11 cellular contexts compared by ENCODE assay signal in the genomic region with DNA sequence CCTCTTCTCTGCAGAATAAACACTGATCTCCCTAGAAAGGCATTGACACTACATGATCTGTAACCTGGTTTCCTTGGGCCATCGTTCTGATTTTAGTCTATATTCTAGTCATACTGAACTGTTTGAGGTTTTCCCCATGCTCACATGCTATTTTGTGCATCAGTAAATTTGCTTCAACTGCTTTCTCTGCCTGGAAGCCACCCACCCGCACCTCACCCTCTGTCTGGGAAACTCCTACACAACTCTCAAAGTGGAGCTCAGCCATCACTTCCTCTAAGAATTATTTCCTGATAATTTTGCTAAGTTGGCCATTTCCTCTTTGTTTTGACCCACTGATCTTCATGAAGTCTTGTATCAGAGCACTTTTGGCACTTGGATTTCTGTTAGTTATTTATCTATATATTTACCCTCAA. TPM values are rescaled to one million over a fixed set of nuclear protein-coding genes. Genes with fewer than 3 reads are reported as not detected.
A peak's percentile ranks its signal among the peaks of the same experiment; 100 is the strongest.
DNase-seq lines count a peak whose midpoint lies in the region; ATAC-seq and TF ChIP-seq lines count a peak whose summit lies in the region.
"Had no signal": no experiment of that assay in that cellular context is flagged by ENCODE, and none has a peak within 500 bp of the region (broad histone marks: within the 10 kb centered on the region; RNA-seq: fewer than 3 reads in every experiment).

No MANE protein-coding gene starts in this region.

- H3K4me1 ChIP-seq in BLaER1 treated with 17β-estradiol and CSF1 and Interleukin-3, amounts not matched to agents 10 nM and 100 nM, result peaks cover 8 to 54% (median 10%) of the 10 kb centered on the region in 10 experiments
- H3K4me1 ChIP-seq in Panc1 (ENCODE audit: control insufficient read depth, insufficient read depth, low read length), result no peaks in the 10 kb centered on the region

- no peak for DNase-seq in Panc1 (ENCODE audit: low read depth, low spot score)
- no peak for DNase-seq in 8988T
- no peak for DNase-seq in T-helper 17 cell
- DNase-seq in NCI-H1694 treated with DMSO at 0.1 percent for 48 hours (lab: John Stamatoyannopoulos, UW), result no peak
- no peak for DNase-seq in NCI-H526 (lab: John Stamatoyannopoulos, UW)
- DNase-seq: Caco-2, mesendoderm had no signal

- no peaks in the 10 kb centered on the region for H3K36me3 ChIP-seq in BLaER1 treated with 17β-estradiol and CSF1 and Interleukin-3, amounts not matched to agents 10 nM and 100 nM
- no peaks in the 10 kb centered on the region for H3K36me3 ChIP-seq in Panc1 (ENCODE audit: control insufficient read depth, insufficient read depth, low read length)

- peaks cover 8 to 29% (median 17%) of the 10 kb centered on the region in 11 experiments; a peak in 17 of 22 replicates for H3K9me3 ChIP-seq in BLaER1 treated with 17β-estradiol and CSF1 and Interleukin-3, amounts not matched to agents 10 nM and 100 nM (replicated peaks in 1 of 11)
- H3K9me3 ChIP-seq in Panc1 (ENCODE audit: control insufficient read depth, insufficient read depth, low read depth, low read length) (peaks cover 41% of the 10 kb centered on the region; the same call in 1 of the 2 replicates), T-helper 17 cell (ENCODE audit: control insufficient read depth, low read length, poor library complexity, severe bottlenecking) (no peaks in the 10 kb centered on the region)

- in situ Hi-C loops in Panc1 (cut with HindIII; ENCODE audit: low pct_unique_long_range_greater_than_20kb, low sequenced_read_pairs), result no loop called here

- peak overlapping the region in 4 of 11 experiments; percentile 60 to 86 (median 80); a peak in 7 of 22 replicates for H3K27ac ChIP-seq in BLaER1 treated with 17β-estradiol and CSF1 and Interleukin-3, amounts not matched to agents 10 nM and 100 nM
- H3K27ac ChIP-seq in Panc1 (ENCODE audit: low read length), result peak overlapping the region; percentile 2; the same call in 1 of the 2 replicates
- H3K27ac ChIP-seq: epithelial cell of prostate had no signal

- H3K4me1 Mint-ChIP-seq in T-helper 17 cell, result no peaks in the 10 kb centered on the region

- H3K9ac ChIP-seq in BLaER1 treated with 17β-estradiol and CSF1 and Interleukin-3, amounts not matched to agents 10 nM and 100 nM, result peak overlapping the region in 3 of 11 experiments; percentile 33 to 60 (median 49); a peak in 4 of 22 replicates

- no peak overlapping the region for H3K4me3 Mint-ChIP-seq in T-helper 17 cell

- no TSS peak for BruUV-seq in Panc1 (replicated peaks; lab: Mats Ljungman, UMichigan)

- H4K20me1 ChIP-seq in BLaER1 treated with 17β-estradiol and CSF1 and Interleukin-3, amounts not matched to agents 10 nM and 100 nM, result no peaks in the 10 kb centered on the region

- no peaks in the 10 kb centered on the region for H3K27me3 ChIP-seq in BLaER1 treated with 17β-estradiol and CSF1 and Interleukin-3, amounts not matched to agents 10 nM and 100 nM
- no peaks in the 10 kb centered on the region for H3K27me3 ChIP-seq in Panc1 (ENCODE audit: control insufficient read depth, insufficient read depth, low read length)

- H3K27ac Mint-ChIP-seq in T-helper 17 cell, result no peak overlapping the region

- peak; percentile 47 for ATAC-seq in GM19025 (IDR thresholded peaks at IDR 0.05; ENCODE audit: low read depth, unreplicated experiment)
- peak; percentile 78 for ATAC-seq in HG02973 (IDR thresholded peaks at IDR 0.05; ENCODE audit: unreplicated experiment)
- ATAC-seq in Panc1, result no peak
- ATAC-seq in T-helper 17 cell, result no peak

- CTCF ChIA-PET in Panc1 (lab: Charles Lee), result no interaction called here

- peak overlapping the region; percentile 7 to 77 (median 43); a peak in 21 of 22 replicates for H3K4me2 ChIP-seq in BLaER1 treated with 17β-estradiol and CSF1 and Interleukin-3, amounts not matched to agents 10 nM and 100 nM

- POLR2A ChIA-PET in Panc1 (lab: Charles Lee), result no interaction called here

- intact Hi-C loops in Panc1 (cut with micrococcal nuclease; ENCODE audit: unreplicated experiment), result no loop called here

- no peak overlapping the region for H3K4me3 ChIP-seq in BLaER1 treated with 17β-estradiol and CSF1 and Interleukin-3, amounts not matched to agents 10 nM and 100 nM
- no peak overlapping the region for H3K4me3 ChIP-seq in Panc1 (ENCODE audit: low read depth in 2 of 2, low read length in 2 of 2)

- peaks cover 4% of the 10 kb centered on the region for H3K36me3 Mint-ChIP-seq in T-helper 17 cell (ENCODE audit: low read depth)

- H3K27me3 Mint-ChIP-seq in T-helper 17 cell, result peaks cover 6% of the 10 kb centered on the region

- no peak for TF ChIP-seq CTCF in Panc1 (IDR thresholded peaks at IDR 0.05)

RNA-seq across cellular contexts. Expression of a gene that starts 36.1 kb away (rescaled TPM):
- total RNA-seq in Panc1 (2021; ENCODE audit: unreplicated experiment) (not detected), T-helper 17 cell (not detected)
- polyA plus RNA-seq in Panc1 (2012; ENCODE audit: insufficient read length), result not detected
- total RNA-seq: Caco-2 had no signal

RNA-seq across cellular contexts. Expression of a gene that starts 58.5 kb away (rescaled TPM):
- 2.7 TPM for total RNA-seq in Panc1 (2021; ENCODE audit: unreplicated experiment)
- 1.7 TPM for polyA plus RNA-seq in Panc1 (2012; ENCODE audit: insufficient read length)
- total RNA-seq in T-helper 17 cell, result not detected
- total RNA-seq: Caco-2 had no signal

Comparison
In these comparisons a context has a peak if more than half of its experiments do, and no peak if none do; other contexts are left out.
1. ATAC-seq: peak in GM19025 (single experiment) and HG02973 (single experiment); none in Panc1 (single experiment) and T-helper 17 cell (single experiment).